ENCODE assay signal across 8 cellular contexts in the genomic region with DNA sequence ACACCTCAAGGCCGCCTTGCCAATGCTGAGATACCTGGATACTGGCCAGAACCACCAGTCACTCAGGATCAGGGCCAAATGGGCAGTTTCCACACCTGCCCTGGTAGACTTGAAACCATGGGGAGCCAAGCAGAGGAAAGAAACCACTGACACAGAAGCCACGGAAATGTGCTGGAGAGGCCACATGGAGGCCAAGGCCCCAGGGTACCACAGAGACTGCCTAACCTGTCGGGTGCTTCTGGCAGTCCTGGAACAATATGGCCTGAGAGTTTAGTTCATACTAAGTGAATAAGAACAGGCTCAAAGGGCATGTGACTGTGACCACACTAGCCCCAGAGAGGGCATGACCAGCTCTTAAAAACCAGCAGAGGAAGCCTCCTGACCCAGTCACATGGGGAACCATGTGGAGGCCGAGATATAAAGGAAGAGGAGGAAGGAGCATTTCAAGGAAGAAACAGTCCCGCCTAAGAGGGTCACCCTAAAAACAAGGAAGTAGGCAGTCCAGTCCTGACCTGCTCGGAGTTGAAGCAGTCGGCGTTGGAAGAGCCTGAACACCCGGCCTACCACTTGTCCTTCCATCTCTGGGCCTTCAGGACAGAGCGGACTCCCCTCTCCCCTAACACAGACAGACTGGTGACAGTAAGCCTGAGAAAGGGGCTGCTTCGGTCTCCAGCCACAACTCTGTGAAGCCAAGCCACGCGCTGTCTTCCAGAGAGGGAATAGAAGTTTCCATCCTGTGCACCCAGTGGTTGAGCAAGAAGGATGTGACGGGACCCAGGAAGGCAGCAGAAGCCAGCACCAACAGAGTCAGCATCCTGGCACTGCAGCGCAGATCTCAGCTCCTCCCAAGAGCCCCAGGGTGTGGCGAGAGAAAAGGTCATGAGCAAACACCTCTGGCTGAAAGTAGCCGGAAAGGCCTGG. TPM values are rescaled to one million over a fixed set of nuclear protein-coding genes. Genes with fewer than 3 reads are reported as not detected.
DNase-seq lines count a peak whose midpoint lies in the region; ATAC-seq, FAIRE-seq and TF ChIP-seq lines count a peak whose summit lies in the region.

A gene with protein sequence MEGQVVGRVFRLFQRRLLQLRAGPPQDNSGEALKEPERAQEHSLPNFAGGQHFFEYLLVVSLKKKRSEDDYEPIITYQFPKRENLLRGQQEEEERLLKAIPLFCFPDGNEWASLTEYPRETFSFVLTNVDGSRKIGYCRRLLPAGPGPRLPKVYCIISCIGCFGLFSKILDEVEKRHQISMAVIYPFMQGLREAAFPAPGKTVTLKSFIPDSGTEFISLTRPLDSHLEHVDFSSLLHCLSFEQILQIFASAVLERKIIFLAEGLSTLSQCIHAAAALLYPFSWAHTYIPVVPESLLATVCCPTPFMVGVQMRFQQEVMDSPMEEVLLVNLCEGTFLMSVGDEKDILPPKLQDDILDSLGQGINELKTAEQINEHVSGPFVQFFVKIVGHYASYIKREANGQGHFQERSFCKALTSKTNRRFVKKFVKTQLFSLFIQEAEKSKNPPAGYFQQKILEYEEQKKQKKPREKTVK (minus strand): TSS at position 766 of the 921 bp plus-strand sequence. CDS start 187 bp downstream, at position 579.

- DNase-seq in GM19239 (ENCODE audit: insufficient read length, low spot score) (no peak), sigmoid colon (peak; percentile 74), SJCRH30 (no peak), NCI-H524 treated with DMSO at 0.1 percent for 48 hours (lab: John Stamatoyannopoulos, UW) (no peak), cortex of kidney (lab: John Stamatoyannopoulos, UW) (no peak)
- peak; percentile 70 for DNase-seq in activated CD4-positive, alpha-beta T cell treated with anti-CD3 and anti-CD28 coated beads, Interleukin-2, amount 10 ng/mL, durations not matched to agents 7 days and 5 days

- H3K27ac ChIP-seq in gastroesophageal sphincter (peak within 1 kb of the TSS in 3 of 4 donors; percentile 35 to 57 (median 43)), sigmoid colon (peak within 1 kb of the TSS; percentile 12 to 52 (median 39)), SJCRH30 (no peak within 1 kb of the TSS)

- FAIRE-seq in GM19239 (lab: Jason Lieb, UNC) = peak; percentile 56

- no peaks in the 10 kb centered on the region for H3K9me3 Mint-ChIP-seq in activated CD4-positive, alpha-beta T cell treated with anti-CD3 and anti-CD28 coated beads, Interleukin-2, amount 10 ng/mL, durations not matched to agents 7 days and 5 days

- 71 to 80% methylated on average over 1 to 4 of the region's 17 CpGs for WGBS in gastroesophageal sphincter (ENCODE audit: low coverage in 1 of 2), 2 donors
- 64 to 73% methylated on average over 17 of the region's 17 CpGs for whole genome bisulfite sequencing in sigmoid colon, 2 donors

- peak within 1 kb of the TSS in 1 of 2 donors; percentile 25 for H3K4me3 ChIP-seq in gastroesophageal sphincter
- peak within 1 kb of the TSS in 2 of 4 donors; percentile 13 to 26 for H3K4me3 ChIP-seq in sigmoid colon
- H3K4me3 ChIP-seq in SJCRH30 = no peak within 1 kb of the TSS

- H3K4me1 ChIP-seq in gastroesophageal sphincter = peaks cover 0 to 34% (median 0%) of the 10 kb centered on the region in 3 donors
- peaks cover 0 to 15% (median 13%) of the 10 kb centered on the region in 4 donors for H3K4me1 ChIP-seq in sigmoid colon
- peaks cover 4% of the 10 kb centered on the region; the same call in 1 of the 2 replicates for H3K4me1 ChIP-seq in SJCRH30

- H3K36me3 ChIP-seq in gastroesophageal sphincter = no peaks in the 10 kb centered on the region
- H3K36me3 ChIP-seq in sigmoid colon = no peaks in the 10 kb centered on the region
- H3K36me3 ChIP-seq in SJCRH30 = no peaks in the 10 kb centered on the region

- peak within 1 kb of the TSS; percentile 100 for H3K4me3 Mint-ChIP-seq in activated CD4-positive, alpha-beta T cell treated with anti-CD3 and anti-CD28 coated beads, Interleukin-2, amount 10 ng/mL, durations not matched to agents 7 days and 5 days

- TF ChIP-seq CTCF in gastroesophageal sphincter (IDR thresholded peaks at IDR 0.05) (no peak), sigmoid colon (IDR thresholded peaks at IDR 0.05) (no peak)

- no peak for TF ChIP-seq EP300 in gastroesophageal sphincter (IDR thresholded peaks at IDR 0.05)
- TF ChIP-seq EP300 in sigmoid colon (IDR thresholded peaks at IDR 0.05) = no peak

- POLR2A ChIA-PET in activated CD4-positive, alpha-beta T cell treated with anti-CD3 and anti-CD28 coated beads, Interleukin-2, amount 10 ng/mL, durations not matched to agents 7 days and 5 days (lab: Charles Lee) = interaction anchor here (1.1 to 4.0 kb wide), 4 partner anchors 15 to 21 kb away, joined by 5 to 32 read pairs (median 16); no protein-coding TSS in a partner anchor

- CTCF ChIA-PET in activated CD4-positive, alpha-beta T cell treated with anti-CD3 and anti-CD28 coated beads, Interleukin-2, amount 10 ng/mL, durations not matched to agents 7 days and 5 days (lab: Charles Lee) = interaction anchor here (1.0 to 3.5 kb wide), 12 partner anchors 9 to 340 kb away, joined by 3 to 17 read pairs (median 4); no protein-coding TSS in a partner anchor

- H3K4me1 Mint-ChIP-seq in activated CD4-positive, alpha-beta T cell treated with anti-CD3 and anti-CD28 coated beads, Interleukin-2, amount 10 ng/mL, durations not matched to agents 7 days and 5 days = peaks cover 67% of the 10 kb centered on the region

- H3K9me3 ChIP-seq in gastroesophageal sphincter = no peaks in the 10 kb centered on the region
- no peaks in the 10 kb centered on the region for H3K9me3 ChIP-seq in sigmoid colon
- H3K9me3 ChIP-seq in SJCRH30 (replicated peaks) = no peaks in the 10 kb centered on the region

- no peaks in the 10 kb centered on the region for H3K27me3 Mint-ChIP-seq in activated CD4-positive, alpha-beta T cell treated with anti-CD3 and anti-CD28 coated beads, Interleukin-2, amount 10 ng/mL, durations not matched to agents 7 days and 5 days

- peaks cover 62% of the 10 kb centered on the region for H3K36me3 Mint-ChIP-seq in activated CD4-positive, alpha-beta T cell treated with anti-CD3 and anti-CD28 coated beads, Interleukin-2, amount 10 ng/mL, durations not matched to agents 7 days and 5 days (ENCODE audit: low read depth)

- H3K27ac Mint-ChIP-seq in activated CD4-positive, alpha-beta T cell treated with anti-CD3 and anti-CD28 coated beads, Interleukin-2, amount 10 ng/mL, durations not matched to agents 7 days and 5 days = peak within 1 kb of the TSS; percentile 98

- intact Hi-C loops in sigmoid colon (cut with DNase I) = no loop called here

- TF ChIP-seq POLR2A in gastroesophageal sphincter (IDR thresholded peaks at IDR 0.05) (peak; percentile 43 to 44), sigmoid colon (IDR thresholded peaks at IDR 0.05) (peak; percentile 10 to 12)

- H3K27me3 ChIP-seq in gastroesophageal sphincter (peaks cover 26% of the 10 kb centered on the region), sigmoid colon (peaks cover 15 to 39% (median 16%) of the 10 kb centered on the region in 3 donors), SJCRH30 (no peaks in the 10 kb centered on the region; the same call in 1 of the 2 replicates)

- peak; percentile 60 for ATAC-seq in gastroesophageal sphincter
- ATAC-seq in HG03135 (IDR thresholded peaks at IDR 0.05; ENCODE audit: unreplicated experiment) = no peak

RNA-seq across cellular contexts. Expression of the gene that starts here (rescaled TPM):
- total RNA-seq in activated CD4-positive, alpha-beta T cell treated with anti-CD3 and anti-CD28 coated beads, Interleukin-2, amount 10 ng/mL, durations not matched to agents 7 days and 5 days = 100 to 1,000 TPM; 329 to 349 TPM
- 10 to 100 TPM in 1 of 4 donors, 1 to 10 TPM in 3; 1.4 to 16.6 (median 6.4) TPM for total RNA-seq in gastroesophageal sphincter
- total RNA-seq in sigmoid colon = 1 to 10 TPM; 2.3 to 5.9 (median 4.8) TPM
- polyA plus RNA-seq in sigmoid colon = 10 to 100 TPM; 34.2 to 77.0 (median 46.5) TPM
- total RNA-seq in SJCRH30 (2014; rRNA removed; shearing (Covaris generic)) = not detected in 2 replicates

Comparison
In these comparisons a context has a peak if more than half of its experiments do, and no peak if none do; other contexts are left out.
1. RNA of the gene that starts here (total RNA-seq): 329 to 349 TPM in activated CD4-positive, alpha-beta T cell treated with anti-CD3 and anti-CD28 coated beads, Interleukin-2, amount 10 ng/mL, durations not matched to agents 7 days and 5 days; 1.4 to 16.6 TPM in gastroesophageal sphincter, 2.3 to 5.9 TPM in sigmoid colon and not detected in SJCRH30; every median in the first group is over 10 times any median in the second.
2. DNase-seq: peak in activated CD4-positive, alpha-beta T cell treated with anti-CD3 and anti-CD28 coated beads, Interleukin-2, amount 10 ng/mL, durations not matched to agents 7 days and 5 days (single experiment) and sigmoid colon (single experiment); none in GM19239 (single experiment), SJCRH30 (0 of 2), NCI-H524 treated with DMSO at 0.1 percent for 48 hours (single experiment) and cortex of kidney (single experiment).